In the genomic region with DNA sequence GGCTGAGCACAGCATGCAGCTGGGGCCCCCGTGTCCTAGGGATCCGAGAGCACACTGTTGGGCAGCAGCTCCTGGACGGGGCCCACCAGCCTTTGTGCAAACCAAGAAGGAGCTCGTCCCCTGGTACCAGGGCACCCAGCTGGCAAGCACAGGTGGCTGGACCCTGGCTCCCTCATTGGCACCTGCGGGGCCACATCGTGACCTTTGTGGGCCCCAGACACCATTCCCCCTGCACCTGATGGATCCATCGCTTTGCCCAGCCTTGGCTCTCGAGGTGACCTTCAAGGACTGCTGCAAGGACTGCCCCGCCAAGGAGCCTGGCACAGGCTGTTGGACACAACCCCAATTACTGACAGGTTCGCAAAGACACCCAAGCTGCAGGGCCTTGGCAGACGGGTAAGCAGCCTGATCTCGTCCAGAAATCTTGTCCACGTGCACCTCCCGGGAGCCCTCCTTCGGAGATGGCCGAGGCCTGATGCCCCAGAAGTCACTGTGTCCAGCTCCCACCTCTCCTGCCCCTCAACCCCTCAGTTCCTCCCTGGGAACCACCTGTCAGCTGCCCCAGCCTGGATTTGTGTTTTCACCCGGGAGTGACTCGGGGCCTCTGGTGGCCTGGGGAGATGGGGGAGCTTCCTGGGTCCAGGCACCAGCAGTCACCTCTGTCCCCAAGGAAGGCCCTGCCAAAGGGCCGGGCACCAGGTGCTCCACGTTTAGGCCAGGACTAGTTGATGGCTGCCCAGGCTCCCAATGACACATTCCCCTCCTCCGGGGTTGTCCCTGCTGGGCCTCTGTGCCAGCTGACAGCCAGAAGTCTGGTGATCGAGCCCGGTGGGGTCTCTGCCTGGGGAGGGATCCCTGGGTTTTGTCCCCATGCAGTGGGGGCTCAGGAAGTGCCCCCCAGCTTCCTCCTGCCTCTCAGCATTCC, we compare ENCODE assay signal across 20 cellular contexts.
"Had no signal": no experiment of that assay in that cellular context is flagged by ENCODE, and none has a peak within 500 bp of the region (broad histone marks: within the 10 kb centered on the region; RNA-seq: fewer than 3 reads in every experiment).

No MANE protein-coding gene starts in this region.

- H3K36me3 Mint-ChIP-seq: natural killer cell treated with Interleukin-12 subunit alpha and Interleukin-12 subunit beta and Interleukin-15 and Interleukin-18, amount 100 ng/mL, for 72 hours had no signal

- H3K27ac Mint-ChIP-seq: activated CD4-positive, alpha-beta memory T cell treated with anti-CD3 and anti-CD28 coated beads, Interleukin-2, amount 10 ng/mL, durations not matched to agents 7 days and 5 days; activated naive CD4-positive, alpha-beta T cell treated with anti-CD3 and anti-CD28 coated beads for 36 hours; natural killer cell treated with Interleukin-12 subunit alpha and Interleukin-12 subunit beta and Interleukin-15 and Interleukin-18, amount 100 ng/mL, for 72 hours; T-helper 17 cell had no signal

- FAIRE-seq: keratinocyte had no signal

- H3K27me3 ChIP-seq: cardiac muscle cell, testis, upper lobe of left lung had no signal

- H3K27ac ChIP-seq: adrenal gland, cardiac muscle cell, coronary artery, esophagus muscularis mucosa, psoas muscle, stomach, testis, upper lobe of left lung, WERI-Rb-1 had no signal

- H3K4me3 Mint-ChIP-seq: activated CD4-positive, alpha-beta memory T cell treated with anti-CD3 and anti-CD28 coated beads, Interleukin-2, amount 10 ng/mL, durations not matched to agents 7 days and 5 days; activated naive CD4-positive, alpha-beta T cell treated with anti-CD3 and anti-CD28 coated beads for 36 hours; natural killer cell treated with Interleukin-12 subunit alpha and Interleukin-12 subunit beta and Interleukin-15 and Interleukin-18, amount 100 ng/mL, for 72 hours; T-helper 17 cell had no signal

- H3K9me3 Mint-ChIP-seq: activated CD4-positive, alpha-beta memory T cell treated with anti-CD3 and anti-CD28 coated beads, Interleukin-2, amount 10 ng/mL, durations not matched to agents 7 days and 5 days; activated naive CD4-positive, alpha-beta T cell treated with anti-CD3 and anti-CD28 coated beads for 36 hours; natural killer cell treated with Interleukin-12 subunit alpha and Interleukin-12 subunit beta and Interleukin-15 and Interleukin-18, amount 100 ng/mL, for 72 hours had no signal

- H3K4me1 Mint-ChIP-seq: activated CD4-positive, alpha-beta memory T cell treated with anti-CD3 and anti-CD28 coated beads, Interleukin-2, amount 10 ng/mL, durations not matched to agents 7 days and 5 days; T-helper 17 cell had no signal

- H3K36me3 ChIP-seq: adrenal gland, cardiac muscle cell, esophagus muscularis mucosa, stomach, upper lobe of left lung, WERI-Rb-1 had no signal

- ATAC-seq: left ventricle myocardium superior; natural killer cell treated with Interleukin-12 subunit alpha and Interleukin-12 subunit beta and Interleukin-15 and Interleukin-18, amount 100 ng/mL, for 72 hours; psoas muscle; T-helper 17 cell had no signal

- H3K4me1 ChIP-seq: adrenal gland, psoas muscle, testis had no signal

- H3K4me3 ChIP-seq: adrenal gland, cardiac muscle cell, coronary artery, esophagus muscularis mucosa, psoas muscle, stomach, testis, upper lobe of left lung had no signal

- DNase-seq: activated CD4-positive, alpha-beta memory T cell treated with anti-CD3 and anti-CD28 coated beads, Interleukin-2, amount 10 ng/mL, durations not matched to agents 7 days and 5 days; activated CD4-positive, alpha-beta T cell treated with anti-CD3 and anti-CD28 coated beads for 4 hours; activated naive CD4-positive, alpha-beta T cell treated with anti-CD3 and anti-CD28 coated beads for 36 hours; adrenal gland; effector CD4-positive, alpha-beta T cell; left ventricle myocardium superior; mesendoderm; psoas muscle; stimulated activated CD4-positive, alpha-beta T cell treated with anti-CD3 and anti-CD28 coated beads, Interleukin-12 subunit alpha, Interleukin-12 subunit beta, amount 100 ng/mL, for 4 hours; stimulated activated CD4-positive, alpha-beta T cell treated with anti-CD3 and anti-CD28 coated beads, Interleukin-2, amount 100 ng/mL, for 24 hours; stomach; T-helper 17 cell; testis; WERI-Rb-1 had no signal

- H3K9me3 ChIP-seq: adrenal gland, esophagus muscularis mucosa, psoas muscle, stomach, testis, upper lobe of left lung had no signal
